14 cellular contexts compared by ENCODE assay signal in the genomic region with DNA sequence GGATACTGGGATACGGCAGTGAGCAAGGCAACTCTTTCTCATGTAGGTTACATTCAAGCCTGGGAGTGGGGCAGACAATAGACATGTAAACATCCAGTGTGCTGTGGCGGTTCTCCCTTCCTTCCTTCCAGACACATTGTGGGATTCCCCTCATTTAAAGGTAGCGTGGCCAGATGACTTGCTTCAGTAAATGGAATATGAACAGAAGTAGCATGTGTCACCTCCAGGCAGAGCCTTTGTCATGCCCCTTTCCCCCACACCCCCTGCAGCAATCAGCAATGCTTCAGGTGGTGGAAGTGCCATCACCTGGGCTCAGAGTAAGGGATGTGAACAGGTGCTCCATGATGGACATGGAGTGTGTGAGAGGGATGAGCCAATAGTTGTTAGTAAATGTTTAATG. TPM values are rescaled to one million over a fixed set of nuclear protein-coding genes. Genes with fewer than 3 reads are reported as not detected.
DNase-seq lines count a peak whose midpoint lies in the region; ATAC-seq and TF ChIP-seq lines count a peak whose summit lies in the region.
"Had no signal": no experiment of that assay in that cellular context is flagged by ENCODE, and none has a peak within 500 bp of the region (broad histone marks: within the 10 kb centered on the region; RNA-seq: fewer than 3 reads in every experiment).

No MANE protein-coding gene starts in this region.

- no peaks in the 10 kb centered on the region for H3K36me3 Mint-ChIP-seq in osteocyte (ENCODE audit: unreplicated experiment)
- peaks cover 1% of the 10 kb centered on the region for H3K36me3 Mint-ChIP-seq in activated naive CD4-positive, alpha-beta T cell treated with anti-CD3 and anti-CD28 coated beads for 36 hours (ENCODE audit: low read depth)
- H3K36me3 Mint-ChIP-seq: CD14-positive monocyte; CD4-positive, alpha-beta memory T cell had no signal

- no peak overlapping the region for H3K4me3 Mint-ChIP-seq in osteocyte (ENCODE audit: unreplicated experiment)
- H3K4me3 Mint-ChIP-seq in activated naive CD4-positive, alpha-beta T cell treated with anti-CD3 and anti-CD28 coated beads for 36 hours: no peak overlapping the region
- H3K4me3 Mint-ChIP-seq: CD14-positive monocyte; CD4-positive, alpha-beta memory T cell; GM23338 had no signal

- intact Hi-C loops in activated naive CD4-positive, alpha-beta T cell treated with anti-CD3 and anti-CD28 coated beads for 36 hours (cut with micrococcal nuclease): no loop called here

- H3K27ac Mint-ChIP-seq in osteocyte (ENCODE audit: unreplicated experiment): no peak overlapping the region
- H3K27ac Mint-ChIP-seq in activated naive CD4-positive, alpha-beta T cell treated with anti-CD3 and anti-CD28 coated beads for 36 hours: no peak overlapping the region
- H3K27ac Mint-ChIP-seq: CD14-positive monocyte; CD4-positive, alpha-beta memory T cell; GM23338 had no signal

- DNase-seq in DMS53 (lab: John Stamatoyannopoulos, UW) (peak; percentile 35), DMS53 treated with DMSO at 0.1 percent for 48 hours (lab: John Stamatoyannopoulos, UW; ENCODE audit: unreplicated experiment) (no peak), COLO668 (lab: John Stamatoyannopoulos, UW; ENCODE audit: unreplicated experiment) (peak; percentile 19), epidermal melanocyte (ENCODE audit: insufficient read length, low spot score) (peak; percentile 14), osteocyte (ENCODE audit: extremely low spot score, unreplicated experiment) (peak; percentile 57), OCI-M1 (lab: John Stamatoyannopoulos, UW) (no peak)
- no peak for DNase-seq in activated naive CD4-positive, alpha-beta T cell treated with anti-CD3 and anti-CD28 coated beads for 36 hours
- DNase-seq: Calu3; CD4-positive, alpha-beta memory T cell; HCEC 1CT had no signal

- CTCF ChIA-PET in activated naive CD4-positive, alpha-beta T cell treated with anti-CD3 and anti-CD28 coated beads for 36 hours (lab: Charles Lee): no interaction called here

- no peaks in the 10 kb centered on the region for H3K4me1 Mint-ChIP-seq in osteocyte (ENCODE audit: unreplicated experiment)
- no peaks in the 10 kb centered on the region for H3K4me1 Mint-ChIP-seq in activated naive CD4-positive, alpha-beta T cell treated with anti-CD3 and anti-CD28 coated beads for 36 hours (ENCODE audit: low read depth)
- H3K4me1 Mint-ChIP-seq: CD4-positive, alpha-beta memory T cell had no signal

- no peaks in the 10 kb centered on the region for H3K9me3 Mint-ChIP-seq in osteocyte (ENCODE audit: unreplicated experiment)
- H3K9me3 Mint-ChIP-seq in activated naive CD4-positive, alpha-beta T cell treated with anti-CD3 and anti-CD28 coated beads for 36 hours: no peaks in the 10 kb centered on the region
- H3K9me3 Mint-ChIP-seq: CD14-positive monocyte; CD4-positive, alpha-beta memory T cell; GM23338 had no signal

- TF ChIP-seq CTCF in osteocyte (IDR thresholded peaks at IDR 0.05): no peak

- no peaks in the 10 kb centered on the region for H3K27me3 Mint-ChIP-seq in osteocyte (ENCODE audit: unreplicated experiment)
- no peaks in the 10 kb centered on the region for H3K27me3 Mint-ChIP-seq in activated naive CD4-positive, alpha-beta T cell treated with anti-CD3 and anti-CD28 coated beads for 36 hours (ENCODE audit: low read depth)
- H3K27me3 Mint-ChIP-seq: CD4-positive, alpha-beta memory T cell had no signal

- ATAC-seq in HG02678 (IDR thresholded peaks at IDR 0.05; ENCODE audit: unreplicated experiment): no peak
- ATAC-seq: A549, GM23338 had no signal

RNA-seq across cellular contexts. Expression of a gene that starts 34.8 kb away (rescaled TPM):
- total RNA-seq in osteocyte: 12.6 and 13.2 TPM in 2 replicates
- 1 to 10 TPM; 4.1 to 7.4 TPM for total RNA-seq in activated naive CD4-positive, alpha-beta T cell treated with anti-CD3 and anti-CD28 coated beads for 36 hours

Comparison
In these comparisons a context has a peak if more than half of its experiments do, and no peak if none do; other contexts are left out.
1. DNase-seq: peak in DMS53 (single experiment), COLO668 (single experiment), epidermal melanocyte (single experiment) and osteocyte (single experiment); none in DMS53 treated with DMSO at 0.1 percent for 48 hours (single experiment), activated naive CD4-positive, alpha-beta T cell treated with anti-CD3 and anti-CD28 coated beads for 36 hours (single experiment) and OCI-M1 (single experiment).